ENCODE assay signal across 21 cellular contexts in genomic region chr7:110050831-110051230, GRCh38.
DNase-seq lines count a peak whose midpoint lies in the region; ATAC-seq and TF ChIP-seq lines count a peak whose summit lies in the region.
"Had no signal": no experiment of that assay in that cellular context is flagged by ENCODE, and none has a peak within 500 bp of the region (broad histone marks: within the 10 kb centered on the region; RNA-seq: fewer than 3 reads in every experiment).

No MANE protein-coding gene starts in this region.

- H3K27ac Mint-ChIP-seq in endodermal cell (peak overlapping the region; percentile 21), nephron (peak overlapping the region in 2 of 3 experiments; percentile 45 to 67)
- H3K27ac Mint-ChIP-seq: CD8-positive, alpha-beta T cell had no signal

- DNase-seq in NCI-H1105 treated with DMSO at 0.1 percent for 48 hours (lab: John Stamatoyannopoulos, UW) (peak; percentile 12), NCI-H1105 (lab: John Stamatoyannopoulos, UW) (no peak), NCI-H69 (lab: John Stamatoyannopoulos, UW) (peak; percentile 75), endodermal cell (no peak), hepatocyte (ENCODE audit: low spot score) (no peak)
- DNase-seq: ACHN; CD8-positive, alpha-beta T cell; NCI-H1092 treated with DMSO at 0.1 percent for 48 hours; NCI-H1694 treated with DMSO at 0.1 percent for 48 hours; NCI-H2081 treated with DMSO at 0.1 percent for 48 hours; NCI-H510A; OCI-M1 had no signal

- no peaks in the 10 kb centered on the region for H3K27me3 ChIP-seq in endodermal cell (ENCODE audit: control insufficient read depth, insufficient read depth, low read length, poor library complexity, severe bottlenecking)
- no peaks in the 10 kb centered on the region for H3K27me3 ChIP-seq in hepatocyte
- H3K27me3 ChIP-seq: BLaER1 treated with 17β-estradiol and CSF1 and Interleukin-3, amounts not matched to agents 10 nM and 100 nM; SJSA1 had no signal

- no peaks in the 10 kb centered on the region for H4K20me1 ChIP-seq in hepatocyte (ENCODE audit: insufficient read depth, poor library complexity, severe bottlenecking)
- H4K20me1 ChIP-seq: BLaER1 treated with 17β-estradiol and CSF1 and Interleukin-3, amounts not matched to agents 10 nM and 100 nM had no signal

- H3K4me1 ChIP-seq in endodermal cell (ENCODE audit: control insufficient read depth, insufficient read depth, low read length) = no peaks in the 10 kb centered on the region
- no peaks in the 10 kb centered on the region for H3K4me1 ChIP-seq in hepatocyte (ENCODE audit: insufficient read depth)
- H3K4me1 ChIP-seq: BLaER1 treated with 17β-estradiol and CSF1 and Interleukin-3, amounts not matched to agents 10 nM and 100 nM; SJSA1 had no signal

- H3K9me2 ChIP-seq in hepatocyte (replicated peaks; ENCODE audit: insufficient read depth) = no peaks in the 10 kb centered on the region

- no peak overlapping the region for H3K9ac ChIP-seq in endodermal cell (ENCODE audit: extremely low read depth, low read length, poor library complexity, severe bottlenecking)
- H3K9ac ChIP-seq: BLaER1 treated with 17β-estradiol and CSF1 and Interleukin-3, amounts not matched to agents 10 nM and 100 nM; KMS-11 had no signal

- 88% methylated on average over 2 of the region's 2 CpGs; no CpG with 5 or more reads in 1 of the 2 experiments for WGBS in endodermal cell (ENCODE audit: insufficient coverage in 1 of 2, insufficient read length in 1 of 2), 2 experiments
- WGBS in hepatocyte (ENCODE audit: low lambda C conversion rate, missing lambda C conversion rate) = 50% methylated on average over 2 of the region's 2 CpGs

- H3K36me3 Mint-ChIP-seq in endodermal cell (ENCODE audit: low read depth) (no peaks in the 10 kb centered on the region), nephron (ENCODE audit: low read depth) (no peaks in the 10 kb centered on the region)
- H3K36me3 Mint-ChIP-seq: CD8-positive, alpha-beta T cell had no signal

- H3K4me3 ChIP-seq in endodermal cell (ENCODE audit: low read length) (no peak overlapping the region), hepatocyte (no peak overlapping the region)
- H3K4me3 ChIP-seq: BLaER1 treated with 17β-estradiol and CSF1 and Interleukin-3, amounts not matched to agents 10 nM and 100 nM; HAP-1; SJSA1 had no signal

- H3K9me3 ChIP-seq in endodermal cell (ENCODE audit: control insufficient read depth, low read length) (no peaks in the 10 kb centered on the region), hepatocyte (ENCODE audit: low read depth) (no peaks in the 10 kb centered on the region)
- H3K9me3 ChIP-seq: BLaER1 treated with 17β-estradiol and CSF1 and Interleukin-3, amounts not matched to agents 10 nM and 100 nM; HAP-1 had no signal

- TF ChIP-seq CTCF in endodermal cell (conservative IDR thresholded peaks at IDR 0.05) = no peak
- no peak for TF ChIP-seq CTCF in nephron (IDR thresholded peaks at IDR 0.05; ENCODE audit: unreplicated experiment in 3 of 3)
- no peak for TF ChIP-seq CTCF in hepatocyte (IDR thresholded peaks at IDR 0.05; ENCODE audit: poor library complexity)

- H3K4me2 ChIP-seq in hepatocyte = no peak overlapping the region
- H3K4me2 ChIP-seq: BLaER1 treated with 17β-estradiol and CSF1 and Interleukin-3, amounts not matched to agents 10 nM and 100 nM; KMS-11 had no signal

- no peaks in the 10 kb centered on the region for H3K79me2 ChIP-seq in hepatocyte

- no peak overlapping the region for H3K27ac ChIP-seq in endodermal cell (ENCODE audit: low read depth, low read length)
- H3K27ac ChIP-seq in hepatocyte = no peak overlapping the region
- H3K27ac ChIP-seq: 22Rv1; BLaER1 treated with 17β-estradiol and CSF1 and Interleukin-3, amounts not matched to agents 10 nM and 100 nM; KMS-11; SJSA1 had no signal

- H3K27me3 Mint-ChIP-seq in endodermal cell (ENCODE audit: insufficient read depth) (no peaks in the 10 kb centered on the region), nephron (ENCODE audit: low read depth) (peaks cover 4% of the 10 kb centered on the region)

- H2AFZ ChIP-seq in hepatocyte = no peak overlapping the region

- no peaks in the 10 kb centered on the region for H3K4me1 Mint-ChIP-seq in endodermal cell
- peaks cover 16% of the 10 kb centered on the region for H3K4me1 Mint-ChIP-seq in nephron

- H3K36me3 ChIP-seq in endodermal cell (ENCODE audit: control insufficient read depth, insufficient read depth, low read length) = no peaks in the 10 kb centered on the region
- H3K36me3 ChIP-seq in hepatocyte (replicated peaks; ENCODE audit: insufficient read depth, low read depth) = no peaks in the 10 kb centered on the region
- H3K36me3 ChIP-seq: BLaER1 treated with 17β-estradiol and CSF1 and Interleukin-3, amounts not matched to agents 10 nM and 100 nM; HAP-1; SJSA1 had no signal

- no peaks in the 10 kb centered on the region for H3K9me3 Mint-ChIP-seq in endodermal cell
- H3K9me3 Mint-ChIP-seq in nephron = no peaks in the 10 kb centered on the region
- H3K9me3 Mint-ChIP-seq: CD8-positive, alpha-beta T cell had no signal

- no peak overlapping the region for H3K4me3 Mint-ChIP-seq in endodermal cell
- H3K4me3 Mint-ChIP-seq in nephron = no peak overlapping the region
- H3K4me3 Mint-ChIP-seq: CD8-positive, alpha-beta T cell had no signal

- ATAC-seq in HG02884 (IDR thresholded peaks at IDR 0.05; ENCODE audit: unreplicated experiment) (no peak), esophagus mucosa (no peak)
- ATAC-seq: CD8-positive, alpha-beta T cell; Right ventricle myocardium inferior had no signal

Comparison
In these comparisons a context has a peak if more than half of its experiments do, and no peak if none do; other contexts are left out.
1. DNase-seq: peak in NCI-H1105 treated with DMSO at 0.1 percent for 48 hours (single experiment) and NCI-H69 (single experiment); none in NCI-H1105 (single experiment), endodermal cell (single experiment) and hepatocyte (single experiment).